Comparison of ENCODE assay signal across 19 cellular contexts in the genomic region with DNA sequence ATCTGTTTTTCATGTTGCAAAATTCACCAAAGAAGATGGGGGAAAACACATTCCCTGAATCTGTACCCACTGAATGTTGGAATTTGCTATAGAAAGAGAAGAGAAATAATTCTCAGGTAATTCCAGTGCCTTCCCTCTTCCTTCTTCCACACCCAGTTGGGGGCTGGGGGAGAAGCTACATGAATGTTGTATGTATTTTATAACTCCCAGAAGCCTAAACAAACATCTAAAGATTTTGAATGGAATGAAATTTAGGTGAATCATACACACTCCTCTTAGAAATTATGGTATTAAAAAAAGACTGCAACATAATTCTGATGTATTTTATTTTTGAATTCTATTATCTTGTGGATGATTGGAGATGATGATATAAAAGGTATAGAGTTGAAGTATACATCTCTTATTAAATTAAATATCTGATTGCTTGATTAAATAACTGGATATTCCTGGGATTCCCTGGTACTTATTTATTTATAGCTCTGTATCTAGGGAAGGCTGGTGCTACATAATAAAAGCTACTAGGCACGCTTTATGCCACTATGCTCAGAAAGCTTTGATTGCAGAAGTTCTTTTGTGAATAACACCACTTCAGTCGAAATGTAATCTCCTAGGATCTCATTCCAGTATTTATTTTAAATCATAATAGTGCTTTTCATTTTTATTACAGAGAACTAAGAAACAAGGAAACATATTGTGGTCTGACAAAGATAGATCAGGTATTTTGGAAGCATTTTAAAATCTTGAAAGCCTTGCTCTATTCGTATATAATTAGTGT.
A peak's percentile ranks its signal among the peaks of the same experiment; 100 is the strongest.
DNase-seq lines count a peak whose midpoint lies in the region; ATAC-seq and TF ChIP-seq lines count a peak whose summit lies in the region.
"Had no signal": no experiment of that assay in that cellular context is flagged by ENCODE, and none has a peak within 500 bp of the region (broad histone marks: within the 10 kb centered on the region; RNA-seq: fewer than 3 reads in every experiment).

No MANE protein-coding gene starts in this region.

- peak; percentile 28 for ATAC-seq in Right ventricle myocardium inferior
- ATAC-seq in heart left ventricle = no peak
- peak; percentile 41; the same call in 2 of the 3 replicates for ATAC-seq in RWPE2 (ENCODE audit: low read depth)
- no peak for ATAC-seq in GM18519 (IDR thresholded peaks at IDR 0.05; ENCODE audit: low FRiP score, unreplicated experiment)
- ATAC-seq in left colon = no peak
- ATAC-seq: GM12878 had no signal

- DNase-seq in Right ventricle myocardium inferior (ENCODE audit: missing footprints) (no peak), heart left ventricle (no peak), NCI-H2029 (lab: John Stamatoyannopoulos, UW) (peak; percentile 6), RWPE2 (ENCODE audit: low spot score) (no peak), EL (no peak), left colon (no peak)
- DNase-seq: COR-L47, DMS53, GDM1, GM23248, KG1, NCI-H1048, NCI-H1694 treated with DMSO at 0.1 percent for 48 hours, NCI-H2227 treated with DMSO at 0.1 percent for 48 hours, NCI-H524 treated with DMSO at 0.1 percent for 48 hours had no signal

- H3K36me3 ChIP-seq in heart left ventricle = no peaks in the 10 kb centered on the region
- no peaks in the 10 kb centered on the region for H3K36me3 ChIP-seq in RWPE2 (ENCODE audit: low read depth)
- no peaks in the 10 kb centered on the region for H3K36me3 ChIP-seq in neutrophil

- H3K27ac ChIP-seq in heart left ventricle = peak overlapping the region in 1 of 12 donors; percentile 1
- peak overlapping the region; percentile 15 for H3K27ac ChIP-seq in RWPE2 (ENCODE audit: poor library complexity, severe bottlenecking)
- peak overlapping the region; percentile 24 for H3K27ac ChIP-seq in neutrophil
- H3K27ac ChIP-seq: GM23248, SJSA1 had no signal

- H3K27me3 ChIP-seq in heart left ventricle = no peaks in the 10 kb centered on the region
- H3K27me3 ChIP-seq in RWPE2 (ENCODE audit: insufficient read depth, poor library complexity, severe bottlenecking) = no peaks in the 10 kb centered on the region
- H3K27me3 ChIP-seq in neutrophil = no peaks in the 10 kb centered on the region
- H3K27me3 ChIP-seq: SJSA1 had no signal

- 40 to 48% (median 41%) methylated on average over 3 of the region's 3 CpGs for WGBS in heart left ventricle, 4 donors

- H3K9me3 ChIP-seq in heart left ventricle (no peaks in the 10 kb centered on the region), RWPE2 (ENCODE audit: severe bottlenecking) (no peaks in the 10 kb centered on the region), neutrophil (no peaks in the 10 kb centered on the region)
- H3K9me3 ChIP-seq: SJSA1 had no signal

- TF ChIP-seq CTCF in heart left ventricle (IDR thresholded peaks at IDR 0.05) (no peak), RWPE2 (IDR thresholded peaks at IDR 0.05; ENCODE audit: poor library complexity, severe bottlenecking) (no peak), neutrophil (IDR thresholded peaks at IDR 0.05) (no peak)

- no peak overlapping the region for H3K4me3 ChIP-seq in heart left ventricle
- H3K4me3 ChIP-seq in RWPE2 (ENCODE audit: severe bottlenecking) = no peak overlapping the region
- no peak overlapping the region for H3K4me3 ChIP-seq in neutrophil (ENCODE audit: low read depth in 1 of 2, low read length in 1 of 2)
- H3K4me3 ChIP-seq: GM12878, GM23248, SJSA1 had no signal

- TF ChIP-seq POLR2A in heart left ventricle (IDR thresholded peaks at IDR 0.05) = no peak

- H3K4me1 ChIP-seq in heart left ventricle (peaks cover 0 to 32% (median 14%) of the 10 kb centered on the region in 12 donors), RWPE2 (ENCODE audit: insufficient read depth, poor library complexity, severe bottlenecking) (peaks cover 8% of the 10 kb centered on the region), neutrophil (ENCODE audit: control insufficient read depth in 1 of 2, insufficient read depth in 1 of 2, low read depth in 1 of 2, low read length in 1 of 2) (peaks cover 19 to 20% of the 10 kb centered on the region in 2 experiments)

- intact Hi-C loops in Right ventricle myocardium inferior (cut with DNase I) (no loop called here), heart left ventricle (cut with DNase I) (no loop called here), left colon (cut with DNase I, micrococcal nuclease) (no loop called here)

Comparison
In these comparisons a context has a peak if more than half of its experiments do, and no peak if none do; other contexts are left out.
1. ATAC-seq: peak in Right ventricle myocardium inferior (single experiment) and RWPE2 (single experiment); none in heart left ventricle (0 of 4), GM18519 (single experiment) and left colon (single experiment).